Comparison of ENCODE assay signal across 20 cellular contexts in genomic region chr6:4093288-4093687, GRCh38. TPM values are rescaled to one million over a fixed set of nuclear protein-coding genes. Genes with fewer than 3 reads are reported as not detected.
A peak's percentile ranks its signal among the peaks of the same experiment; 100 is the strongest.
DNase-seq lines count a peak whose midpoint lies in the region; ATAC-seq, FAIRE-seq and TF ChIP-seq lines count a peak whose summit lies in the region.
"Had no signal": no experiment of that assay in that cellular context is flagged by ENCODE, and none has a peak within 500 bp of the region (broad histone marks: within the 10 kb centered on the region; RNA-seq: fewer than 3 reads in every experiment).

No MANE protein-coding gene starts in this region.

- H4K20me1 ChIP-seq in astrocyte (ENCODE audit: insufficient read depth, low read length), result no peaks in the 10 kb centered on the region
- H4K20me1 ChIP-seq: BLaER1 had no signal

- peaks cover 3% of the 10 kb centered on the region for H3K27me3 Mint-ChIP-seq in astrocyte (ENCODE audit: low read depth, unreplicated experiment)

- no peak overlapping the region for H3K9ac ChIP-seq in astrocyte (ENCODE audit: low read length)
- H3K9ac ChIP-seq: BLaER1 had no signal

- H3K4me2 ChIP-seq in astrocyte (ENCODE audit: low read length), result no peak overlapping the region
- H3K4me2 ChIP-seq: BLaER1 had no signal

- H3K27ac Mint-ChIP-seq in astrocyte (ENCODE audit: unreplicated experiment), result no peak overlapping the region
- H3K27ac Mint-ChIP-seq: CD8-positive, alpha-beta T cell; HFFc6 had no signal

- H3K27ac ChIP-seq in astrocyte (ENCODE audit: low read depth, low read length), result no peak overlapping the region
- H3K27ac ChIP-seq: BLaER1, RWPE1 had no signal

- no peaks in the 10 kb centered on the region for H3K27me3 ChIP-seq in astrocyte (ENCODE audit: insufficient read depth, low read length)
- H3K27me3 ChIP-seq: BLaER1 had no signal

- ATAC-seq in SK-N-SH treated with all-trans-retinoic acid at 6 μM for 48 hours, result no peak
- no peak for ATAC-seq in GM21786 (IDR thresholded peaks at IDR 0.05; ENCODE audit: unreplicated experiment)
- ATAC-seq: CD8-positive, alpha-beta T cell had no signal

- H3K36me3 Mint-ChIP-seq in astrocyte (ENCODE audit: low read depth, unreplicated experiment), result no peaks in the 10 kb centered on the region
- H3K36me3 Mint-ChIP-seq: CD8-positive, alpha-beta T cell had no signal

- TF ChIP-seq CTCF in astrocyte (IDR thresholded peaks at IDR 0.05; ENCODE audit: insufficient read depth, low read depth, low read length), result no peak

- no peak for FAIRE-seq in astrocyte (lab: Jason Lieb, UNC)
- no peak for FAIRE-seq in GM19239 (lab: Jason Lieb, UNC)
- FAIRE-seq: GM12892, H1 had no signal

- H3K9me3 Mint-ChIP-seq in astrocyte (ENCODE audit: unreplicated experiment), result no peaks in the 10 kb centered on the region
- H3K9me3 Mint-ChIP-seq: CD8-positive, alpha-beta T cell had no signal

- no peaks in the 10 kb centered on the region for H3K79me2 ChIP-seq in astrocyte (ENCODE audit: insufficient read depth, low read length)

- H3K4me1 ChIP-seq in astrocyte (ENCODE audit: insufficient read depth, low read length), result no peaks in the 10 kb centered on the region
- H3K4me1 ChIP-seq: BLaER1 had no signal

- DNase-seq in NCI-H1417 (lab: John Stamatoyannopoulos, UW) (peak; percentile 47 to 79 (median 69)), NCI-H1417 treated with DMSO at 0.1 percent for 48 hours (lab: John Stamatoyannopoulos, UW) (no peak), NCI-H128 (lab: John Stamatoyannopoulos, UW; ENCODE audit: unreplicated experiment) (peak; percentile 13), NCI-H524 treated with DMSO at 0.1 percent for 48 hours (lab: John Stamatoyannopoulos, UW) (peak; percentile 33), astrocyte (ENCODE audit: low read depth) (peak; percentile 6), GM19239 (ENCODE audit: insufficient read length, low spot score) (no peak)
- DNase-seq: CD8-positive, alpha-beta T cell; HFFc6; KBM-7; NCI-H1694; NCI-H446 treated with DMSO at 0.1 percent for 48 hours; SW 1271 had no signal

- no peak overlapping the region for H2AFZ ChIP-seq in astrocyte (ENCODE audit: low read depth, low read length)

- no peaks in the 10 kb centered on the region for H3K4me1 Mint-ChIP-seq in astrocyte (ENCODE audit: low read depth, unreplicated experiment)

- H3K36me3 ChIP-seq in astrocyte (ENCODE audit: insufficient read depth, low read length), result no peaks in the 10 kb centered on the region
- H3K36me3 ChIP-seq: BLaER1 had no signal

- H3K9me3 ChIP-seq in astrocyte (ENCODE audit: insufficient read depth, low read depth, low read length), result no peaks in the 10 kb centered on the region

- no peak overlapping the region for H3K4me3 ChIP-seq in astrocyte (ENCODE audit: insufficient read depth, low read depth, low read length)
- H3K4me3 ChIP-seq: BLaER1 had no signal

- H3K4me3 Mint-ChIP-seq in astrocyte (ENCODE audit: unreplicated experiment), result no peak overlapping the region
- H3K4me3 Mint-ChIP-seq: CD8-positive, alpha-beta T cell; HFFc6 had no signal

TF ChIP-seq in SK-N-SH treated with all-trans-retinoic acid at 6 μM for 48 hours, 23 proteins besides CTCF, POLR2A, EP300 and RAD21:
- TF ChIP-seq ESRRG (CRISPR knock-in tag; IDR thresholded peaks at IDR 0.05), result no peak
- TF ChIP-seq SNAI2 (CRISPR knock-in tag; IDR thresholded peaks at IDR 0.05), result no peak
- TF ChIP-seq CREB5 (CRISPR knock-in tag; IDR thresholded peaks at IDR 0.05; ENCODE audit: low read depth), result no peak
- no peak for TF ChIP-seq ZFP3 (CRISPR knock-in tag; IDR thresholded peaks at IDR 0.05)
- TF ChIP-seq POU6F1 (CRISPR knock-in tag; IDR thresholded peaks at IDR 0.05; ENCODE audit: borderline replicate concordance, low read depth), result no peak
- no peak for TF ChIP-seq TSHZ2 (CRISPR knock-in tag; IDR thresholded peaks at IDR 0.05)
- TF ChIP-seq ZC3H10 (CRISPR knock-in tag; IDR thresholded peaks at IDR 0.05), result no peak
- no peak for TF ChIP-seq RARB (CRISPR knock-in tag; IDR thresholded peaks at IDR 0.05)

RNA-seq across cellular contexts. Expression of gene FAM217A, which starts 14.4 kb away (rescaled TPM):
- total RNA-seq in astrocyte, result not detected in 2 replicates
- total RNA-seq: A172; CD8-positive, alpha-beta T cell; H1; HFFc6; T-helper 2 cell treated with Interferon-gamma antibody and Interleukin-4, amounts not matched to agents 100 ng/mL and 5 ng/mL, for 36 hours had no signal

RNA-seq across cellular contexts. Expression of gene ECI2, which starts 42.1 kb away (rescaled TPM):
- 52.5 and 54.5 TPM in 2 replicates for total RNA-seq in astrocyte

Comparison
In these comparisons a context has a peak if more than half of its experiments do, and no peak if none do; other contexts are left out.
1. DNase-seq: peak in NCI-H1417 (3 of 3), NCI-H128 (single experiment), NCI-H524 treated with DMSO at 0.1 percent for 48 hours (single experiment) and astrocyte (single experiment); none in NCI-H1417 treated with DMSO at 0.1 percent for 48 hours (single experiment) and GM19239 (single experiment).